Comparison of ENCODE assay signal across 8 cellular contexts in the genomic region with DNA sequence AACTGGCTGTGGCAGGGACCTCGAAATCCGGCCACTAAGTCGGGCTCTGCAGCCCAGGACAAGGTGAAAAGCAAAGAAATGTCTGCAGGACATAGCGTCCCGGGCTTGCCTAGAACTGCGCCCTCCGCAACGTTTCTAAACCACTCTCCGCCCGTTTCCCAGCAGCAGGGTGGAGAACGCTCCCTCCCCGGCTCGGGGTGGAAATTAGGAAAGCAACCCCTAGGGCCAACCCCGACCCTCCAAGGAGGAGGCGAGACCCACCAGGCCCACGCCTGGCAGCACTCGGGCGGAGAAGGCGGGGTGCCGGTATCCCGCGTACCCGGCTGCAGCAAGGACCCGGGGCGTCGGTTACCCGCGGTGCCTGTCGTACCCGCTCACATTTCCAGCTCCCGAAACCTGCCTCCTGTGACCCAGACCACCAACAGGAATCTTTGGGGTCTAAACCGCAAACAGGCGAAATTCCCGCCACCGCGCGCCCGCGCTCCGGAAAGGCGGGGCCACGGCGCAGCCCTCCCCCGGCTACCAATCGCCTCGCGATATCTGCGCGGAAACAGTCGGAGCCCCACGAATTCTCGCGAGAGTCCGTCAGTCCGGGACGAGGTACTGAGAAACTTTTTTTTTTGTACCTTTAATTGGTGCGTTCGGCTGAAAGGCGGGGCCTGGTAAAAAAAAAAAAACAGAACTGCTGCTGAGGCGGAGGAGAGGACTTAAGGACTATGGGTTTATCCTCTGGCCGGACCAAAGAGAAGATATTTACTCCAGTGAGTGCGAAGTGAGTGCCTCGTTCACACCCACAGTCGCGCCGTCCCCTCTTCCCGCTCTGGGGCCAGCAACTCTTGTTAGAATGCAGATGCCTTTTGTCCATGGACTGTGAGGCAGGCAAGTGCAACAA. TPM values are rescaled to one million over a fixed set of nuclear protein-coding genes. Genes with fewer than 3 reads are reported as not detected.
DNase-seq lines count a peak whose midpoint lies in the region; ATAC-seq, FAIRE-seq and TF ChIP-seq lines count a peak whose summit lies in the region.

A gene with protein sequence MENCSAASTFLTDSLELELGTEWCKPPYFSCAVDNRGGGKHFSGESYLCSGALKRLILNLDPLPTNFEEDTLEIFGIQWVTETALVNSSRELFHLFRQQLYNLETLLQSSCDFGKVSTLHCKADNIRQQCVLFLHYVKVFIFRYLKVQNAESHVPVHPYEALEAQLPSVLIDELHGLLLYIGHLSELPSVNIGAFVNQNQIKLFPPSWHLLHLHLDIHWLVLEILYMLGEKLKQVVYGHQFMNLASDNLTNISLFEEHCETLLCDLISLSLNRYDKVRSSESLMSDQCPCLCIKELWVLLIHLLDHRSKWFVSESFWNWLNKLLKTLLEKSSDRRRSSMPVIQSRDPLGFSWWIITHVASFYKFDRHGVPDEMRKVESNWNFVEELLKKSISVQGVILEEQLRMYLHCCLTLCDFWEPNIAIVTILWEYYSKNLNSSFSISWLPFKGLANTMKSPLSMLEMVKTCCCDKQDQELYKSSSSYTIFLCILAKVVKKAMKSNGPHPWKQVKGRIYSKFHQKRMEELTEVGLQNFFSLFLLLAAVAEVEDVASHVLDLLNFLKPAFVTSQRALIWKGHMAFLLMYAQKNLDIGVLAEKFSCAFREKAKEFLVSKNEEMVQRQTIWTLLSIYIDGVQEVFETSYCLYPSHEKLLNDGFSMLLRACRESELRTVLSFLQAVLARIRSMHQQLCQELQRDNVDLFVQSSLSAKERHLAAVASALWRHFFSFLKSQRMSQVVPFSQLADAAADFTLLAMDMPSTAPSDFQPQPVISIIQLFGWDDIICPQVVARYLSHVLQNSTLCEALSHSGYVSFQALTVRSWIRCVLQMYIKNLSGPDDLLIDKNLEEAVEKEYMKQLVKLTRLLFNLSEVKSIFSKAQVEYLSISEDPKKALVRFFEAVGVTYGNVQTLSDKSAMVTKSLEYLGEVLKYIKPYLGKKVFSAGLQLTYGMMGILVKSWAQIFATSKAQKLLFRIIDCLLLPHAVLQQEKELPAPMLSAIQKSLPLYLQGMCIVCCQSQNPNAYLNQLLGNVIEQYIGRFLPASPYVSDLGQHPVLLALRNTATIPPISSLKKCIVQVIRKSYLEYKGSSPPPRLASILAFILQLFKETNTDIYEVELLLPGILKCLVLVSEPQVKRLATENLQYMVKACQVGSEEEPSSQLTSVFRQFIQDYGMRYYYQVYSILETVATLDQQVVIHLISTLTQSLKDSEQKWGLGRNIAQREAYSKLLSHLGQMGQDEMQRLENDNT (minus strand): TSS at position 491 of the 892 bp plus-strand sequence. CDS start 739 bp downstream, outside the sequence.

- peaks cover 4 to 5% (median 5%) of the 10 kb centered on the region in 3 donors for H3K27me3 Mint-ChIP-seq in immature natural killer cell (ENCODE audit: low read depth in 3 of 3)

- TF ChIP-seq POLR2A in GM18951 (IDR thresholded peaks at IDR 0.05; ENCODE audit: extremely low read depth, insufficient read depth, insufficient read length) (peak; percentile 45), spleen (IDR thresholded peaks at IDR 0.05) (no peak)

- no peaks in the 10 kb centered on the region for H3K9me3 Mint-ChIP-seq in immature natural killer cell

- FAIRE-seq in bronchial epithelial cell (lab: Jason Lieb, UNC): no peak

- H3K36me3 ChIP-seq in WERI-Rb-1: peaks cover 43% of the 10 kb centered on the region
- no peaks in the 10 kb centered on the region for H3K36me3 ChIP-seq in bronchial epithelial cell (ENCODE audit: control insufficient read depth, insufficient read depth, low read length)
- peaks cover 0 to 24% (median 3%) of the 10 kb centered on the region in 6 donors for H3K36me3 ChIP-seq in spleen

- TF ChIP-seq CTCF in WERI-Rb-1 (IDR thresholded peaks at IDR 0.05; ENCODE audit: low read depth, low read length): no peak
- no peak for TF ChIP-seq CTCF in bronchial epithelial cell (IDR thresholded peaks at IDR 0.05; ENCODE audit: insufficient read depth, low read length, severe bottlenecking)
- TF ChIP-seq CTCF in spleen (IDR thresholded peaks at IDR 0.05 in 8 of 11, conservative IDR thresholded peaks at IDR 0.05 in 3 of 11): peak in 4 of 11 experiments; percentile 7 to 52 (median 37)

- H3K4me1 Mint-ChIP-seq in immature natural killer cell: peaks cover 28 to 35% of the 10 kb centered on the region in 2 donors

- peak within 1 kb of the TSS; percentile 96 for H3K27ac ChIP-seq in WERI-Rb-1
- H3K27ac ChIP-seq in spleen: peak within 1 kb of the TSS; percentile 46 to 86 (median 74)

- ATAC-seq in HG03175 (IDR thresholded peaks at IDR 0.05; ENCODE audit: unreplicated experiment): peak; percentile 96

- peak within 1 kb of the TSS; percentile 68 to 92 (median 87) for H3K27ac Mint-ChIP-seq in immature natural killer cell

- WGBS in spleen, 5 donors: 0% methylated on average over 57 to 67 of the region's 67 CpGs

- H3K27me3 ChIP-seq in WERI-Rb-1 (ENCODE audit: insufficient read depth, low read depth, severe bottlenecking) (no peaks in the 10 kb centered on the region), bronchial epithelial cell (ENCODE audit: control insufficient read depth, insufficient read depth, low read length) (no peaks in the 10 kb centered on the region), spleen (replicated peaks in 1 of 7) (no peaks in the 10 kb centered on the region)

- in situ Hi-C loops in GM18951 (cut with MboI; ENCODE audit: low sequenced_read_pairs, unreplicated experiment): no loop called here

- DNase-seq in AG08396 (ENCODE audit: low spot score): peak; percentile 94
- DNase-seq in NCI-H2227 treated with DMSO at 0.1 percent for 48 hours (lab: John Stamatoyannopoulos, UW): peak; percentile 83
- DNase-seq in WERI-Rb-1: peak; percentile 95
- DNase-seq in bronchial epithelial cell (ENCODE audit: low read depth): peak; percentile 88
- DNase-seq in immature natural killer cell: peak; percentile 90 to 94 (median 92)
- DNase-seq in spleen: peak; percentile 96

- H3K36me3 Mint-ChIP-seq in immature natural killer cell: peaks cover 5 to 7% (median 5%) of the 10 kb centered on the region in 3 donors

- H3K9me3 ChIP-seq in WERI-Rb-1 (ENCODE audit: severe bottlenecking) (no peaks in the 10 kb centered on the region), spleen (no peaks in the 10 kb centered on the region)

- peaks cover 3 to 34% (median 20%) of the 10 kb centered on the region in 6 donors for H3K4me1 ChIP-seq in spleen

- H3K4me3 ChIP-seq in WERI-Rb-1 (ENCODE audit: low read depth, low read length): peak within 1 kb of the TSS; percentile 93
- peak within 1 kb of the TSS; percentile 91 for H3K4me3 ChIP-seq in bronchial epithelial cell (ENCODE audit: low read depth, low read length)
- H3K4me3 ChIP-seq in spleen: peak within 1 kb of the TSS; percentile 82 to 98 (median 94)

- intact Hi-C loops in spleen (cut with DNase I; ENCODE audit: low total_unique reads): no loop called here

- H3K4me3 Mint-ChIP-seq in immature natural killer cell: peak within 1 kb of the TSS; percentile 93 to 98 (median 95)

RNA-seq across cellular contexts. Expression of the gene that starts here (rescaled TPM):
- total RNA-seq in bronchial epithelial cell (4.4 and 8.4 TPM in 2 replicates), spleen (10 to 100 TPM; 10.5 to 42.3 (median 13.4) TPM)
- polyA plus RNA-seq in immature natural killer cell (10 to 100 TPM in 1 of 3 donors, 1 to 10 TPM in 2; 1.6 to 15.1 (median 4.3) TPM), spleen (1 to 10 TPM; 1.4 to 1.8 (median 1.6) TPM)

Comparison
In these comparisons a context has a peak if more than half of its experiments do, and no peak if none do; other contexts are left out.
1. Peak in every context shown above with its lines: DNase-seq, ATAC-seq, H3K4me3 ChIP-seq and H3K27ac ChIP-seq.